In the genomic region with DNA sequence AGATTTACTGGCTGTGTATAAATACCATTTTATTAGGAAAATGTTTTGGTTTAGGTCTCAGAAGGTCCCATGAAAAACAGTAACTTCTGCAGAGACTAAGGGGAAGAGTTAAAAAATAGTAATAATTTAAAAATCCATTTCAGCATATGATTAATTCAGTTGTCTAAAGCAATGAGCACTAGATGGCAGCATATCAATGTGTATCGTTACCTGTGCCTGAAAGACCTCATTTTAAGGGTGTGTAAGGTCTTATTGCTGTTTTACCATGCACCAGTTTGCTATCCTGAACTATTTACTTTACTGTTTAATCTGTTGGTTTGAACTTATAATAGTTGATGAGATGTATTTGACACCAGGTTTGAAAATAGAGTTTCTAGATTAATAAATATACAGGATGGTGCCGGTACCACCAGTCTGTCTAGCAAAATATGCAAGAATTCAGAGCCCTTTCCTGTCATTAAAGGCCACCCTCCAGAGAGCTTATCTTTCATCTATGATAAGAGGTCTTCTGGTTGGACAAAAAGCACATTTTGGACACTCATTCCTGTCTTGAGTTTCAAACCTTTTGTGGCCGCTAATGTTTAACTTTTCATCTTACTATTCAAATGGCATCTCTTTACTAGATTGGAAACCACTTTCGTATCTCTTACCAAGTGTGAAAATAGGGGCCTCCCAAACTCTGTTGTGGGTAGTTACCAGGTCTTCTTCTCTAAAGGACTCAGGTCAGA, we compare ENCODE assay signal across 9 cellular contexts. TPM values are rescaled to one million over a fixed set of nuclear protein-coding genes. Genes with fewer than 3 reads are reported as not detected.
DNase-seq lines count a peak whose midpoint lies in the region; ATAC-seq and TF ChIP-seq lines count a peak whose summit lies in the region.
"Had no signal": no experiment of that assay in that cellular context is flagged by ENCODE, and none has a peak within 500 bp of the region (broad histone marks: within the 10 kb centered on the region; RNA-seq: fewer than 3 reads in every experiment).

No MANE protein-coding gene starts in this region.

- no TSS peak for BruUV-seq in HCT116 (replicated peaks; lab: Mats Ljungman, UMichigan)

- H4K20me1 ChIP-seq in HCT116 (ENCODE audit: insufficient read depth) (no peaks in the 10 kb centered on the region), osteoblast (ENCODE audit: insufficient read depth, low read length) (no peaks in the 10 kb centered on the region)

- TF ChIP-seq CTCF in HCT116 (IDR thresholded peaks at IDR 0.05 in 2 of 3, conservative IDR thresholded peaks at IDR 0.05 in 1 of 3; ENCODE audit: borderline replicate concordance in 1 of 3, insufficient read depth in 1 of 3, low read depth in 2 of 3, low read length in 2 of 3) = peak; percentile 35 to 69 (median 46); a peak in 4 of 6 replicates
- peak; percentile 67 for TF ChIP-seq CTCF in LNCaP clone FGC (IDR thresholded peaks at IDR 0.05; ENCODE audit: control insufficient read depth, extremely low read depth, insufficient read depth)
- peak; percentile 55 for TF ChIP-seq CTCF in osteoblast (IDR thresholded peaks at IDR 0.05; ENCODE audit: extremely low read depth, low read depth, low read length)

- no peaks in the 10 kb centered on the region for H3K79me2 ChIP-seq in HCT116 (ENCODE audit: insufficient read depth, low read length)
- no peaks in the 10 kb centered on the region for H3K79me2 ChIP-seq in osteoblast (ENCODE audit: insufficient read depth, low read length)

- H3K9me3 ChIP-seq in HCT116 (ENCODE audit: control insufficient read depth in 1 of 2, insufficient read depth in 1 of 2, low read depth in 1 of 2, low read length in 2 of 2) (no peaks in the 10 kb centered on the region), osteoblast (ENCODE audit: low read depth, low read length) (no peaks in the 10 kb centered on the region)

- no peaks in the 10 kb centered on the region for H3K27me3 ChIP-seq in HCT116 (ENCODE audit: insufficient read depth, low read length)
- H3K27me3 ChIP-seq in osteoblast (ENCODE audit: insufficient read depth, low read length) = no peaks in the 10 kb centered on the region

- CTCF ChIA-PET in HCT116 (lab: Charles Lee) = interaction anchor here (0.6 to 2.0 kb wide), 2 partner anchors 720 to 810 kb away, joined by 3 to 11 read pairs; no protein-coding TSS in a partner anchor

- H3K4me2 ChIP-seq in HCT116 (ENCODE audit: low read length) (no peak overlapping the region), osteoblast (ENCODE audit: insufficient read depth, low read length) (no peak overlapping the region)

- POLR2A ChIA-PET in HCT116 (lab: Charles Lee) = no interaction called here

- no peak for TF ChIP-seq POLR2A in HCT116 (IDR thresholded peaks at IDR 0.05; ENCODE audit: borderline replicate concordance, extremely low read depth, insufficient read depth, insufficient read length)
- TF ChIP-seq POLR2A in erythroblast (IDR thresholded peaks at IDR 0.05; ENCODE audit: low read length) = no peak

- no peaks in the 10 kb centered on the region for H3K36me3 ChIP-seq in HCT116 (ENCODE audit: control insufficient read depth in 1 of 2, insufficient read depth in 2 of 2, low read length in 2 of 2)
- H3K36me3 ChIP-seq in osteoblast (ENCODE audit: insufficient read depth, low read length) = no peaks in the 10 kb centered on the region

- no peak overlapping the region for H3K9ac ChIP-seq in HCT116 (ENCODE audit: low read length)

- H3K9me2 ChIP-seq in HCT116 (ENCODE audit: insufficient read depth) = no peaks in the 10 kb centered on the region

- DNase-seq in ACHN (peak; percentile 48), GM03348 (ENCODE audit: low spot score) (peak; percentile 40), HCT116 (ENCODE audit: low read depth, low spot score) (no peak), LNCaP clone FGC (ENCODE audit: low read depth) (no peak), SK-N-DZ (ENCODE audit: low spot score) (peak; percentile 30), erythroblast (lab: John Stamatoyannopoulos, UW) (peak; percentile 65 to 73), osteoblast (ENCODE audit: insufficient read length, low spot score, missing footprints) (no peak)
- DNase-seq in activated effector memory CD4-positive, alpha-beta T cell treated with anti-CD3 and anti-CD28 coated beads, Interleukin-2, amount 50 U/mL, for 16 hours = no peak
- DNase-seq: left cardiac atrium had no signal

- H3K4me1 ChIP-seq in HCT116 (ENCODE audit: control insufficient read depth in 1 of 2, insufficient read depth in 2 of 2, low read length in 2 of 2) (no peaks in the 10 kb centered on the region), osteoblast (ENCODE audit: insufficient read depth, low read length) (peaks cover 3% of the 10 kb centered on the region)

- H3K4me3 ChIP-seq in HCT116 (replicated peaks in 1 of 2; ENCODE audit: low read depth in 1 of 2, low read length in 2 of 2) = no peak overlapping the region
- H3K4me3 ChIP-seq in LNCaP clone FGC (ENCODE audit: low read depth, low read length) = no peak overlapping the region
- no peak overlapping the region for H3K4me3 ChIP-seq in osteoblast (ENCODE audit: insufficient read depth, low read length)

- ATAC-seq in HCT116 = peak; percentile 75

- H3K27ac ChIP-seq in HCT116 (ENCODE audit: low read depth, low read length) = no peak overlapping the region
- H3K27ac ChIP-seq in osteoblast (ENCODE audit: low read depth, low read length) = no peak overlapping the region

- peak; percentile 70 for TF ChIP-seq RAD21 in HCT116 (IDR thresholded peaks at IDR 0.05; ENCODE audit: low read depth)

- intact Hi-C loops in HCT116 (cut with micrococcal nuclease) = loop anchor here (1.0 kb wide), 2 partner anchors 720 to 811 kb away; no protein-coding TSS in a partner anchor

- RAD21 ChIA-PET in HCT116 (lab: Charles Lee; ENCODE audit: low non-redundant PET in 1 of 2, low total read pairs in 2 of 2, uncharacterized antibody in 2 of 2, unreplicated experiment in 2 of 2) = no interaction called here

- H2AFZ ChIP-seq in HCT116 (ENCODE audit: low read depth, low read length, poor library complexity, severe bottlenecking) = no peak overlapping the region
- H2AFZ ChIP-seq in osteoblast (ENCODE audit: low read length) = peak overlapping the region; percentile 56

- in situ Hi-C loops in ACHN (cut with HindIII; ENCODE audit: low pct_ligation_motif_present, low pct_unique_long_range_greater_than_20kb, low sequenced_read_pairs) = no loop called here

TF ChIP-seq in HCT116, 20 proteins besides CTCF, POLR2A, EP300 and RAD21:
- TF ChIP-seq, protein P1, sequence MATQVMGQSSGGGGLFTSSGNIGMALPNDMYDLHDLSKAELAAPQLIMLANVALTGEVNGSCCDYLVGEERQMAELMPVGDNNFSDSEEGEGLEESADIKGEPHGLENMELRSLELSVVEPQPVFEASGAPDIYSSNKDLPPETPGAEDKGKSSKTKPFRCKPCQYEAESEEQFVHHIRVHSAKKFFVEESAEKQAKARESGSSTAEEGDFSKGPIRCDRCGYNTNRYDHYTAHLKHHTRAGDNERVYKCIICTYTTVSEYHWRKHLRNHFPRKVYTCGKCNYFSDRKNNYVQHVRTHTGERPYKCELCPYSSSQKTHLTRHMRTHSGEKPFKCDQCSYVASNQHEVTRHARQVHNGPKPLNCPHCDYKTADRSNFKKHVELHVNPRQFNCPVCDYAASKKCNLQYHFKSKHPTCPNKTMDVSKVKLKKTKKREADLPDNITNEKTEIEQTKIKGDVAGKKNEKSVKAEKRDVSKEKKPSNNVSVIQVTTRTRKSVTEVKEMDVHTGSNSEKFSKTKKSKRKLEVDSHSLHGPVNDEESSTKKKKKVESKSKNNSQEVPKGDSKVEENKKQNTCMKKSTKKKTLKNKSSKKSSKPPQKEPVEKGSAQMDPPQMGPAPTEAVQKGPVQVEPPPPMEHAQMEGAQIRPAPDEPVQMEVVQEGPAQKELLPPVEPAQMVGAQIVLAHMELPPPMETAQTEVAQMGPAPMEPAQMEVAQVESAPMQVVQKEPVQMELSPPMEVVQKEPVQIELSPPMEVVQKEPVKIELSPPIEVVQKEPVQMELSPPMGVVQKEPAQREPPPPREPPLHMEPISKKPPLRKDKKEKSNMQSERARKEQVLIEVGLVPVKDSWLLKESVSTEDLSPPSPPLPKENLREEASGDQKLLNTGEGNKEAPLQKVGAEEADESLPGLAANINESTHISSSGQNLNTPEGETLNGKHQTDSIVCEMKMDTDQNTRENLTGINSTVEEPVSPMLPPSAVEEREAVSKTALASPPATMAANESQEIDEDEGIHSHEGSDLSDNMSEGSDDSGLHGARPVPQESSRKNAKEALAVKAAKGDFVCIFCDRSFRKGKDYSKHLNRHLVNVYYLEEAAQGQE (IDR thresholded peaks at IDR 0.05; ENCODE audit: low read depth) = no peak
- TF ChIP-seq FOSL1 (IDR thresholded peaks at IDR 0.05; ENCODE audit: low read depth) (no peak), JUND (IDR thresholded peaks at IDR 0.05) (no peak), YY1 (IDR thresholded peaks at IDR 0.05; ENCODE audit: extremely low read depth, insufficient replicate concordance, low read depth, low read length) (no peak), EZH2phosphoT487 (IDR thresholded peaks at IDR 0.05; ENCODE audit: borderline replicate concordance) (no peak), EZH2 (IDR thresholded peaks at IDR 0.05) (no peak), EGR1 (IDR thresholded peaks at IDR 0.05; ENCODE audit: low read depth) (no peak), ELF1 (IDR thresholded peaks at IDR 0.05; ENCODE audit: borderline replicate concordance, low read depth) (no peak), CEBPB (IDR thresholded peaks at IDR 0.05; ENCODE audit: low read depth) (no peak), CBX3 (IDR thresholded peaks at IDR 0.05; ENCODE audit: low read depth) (no peak), POLR2AphosphoS5 (IDR thresholded peaks at IDR 0.05; ENCODE audit: low read depth, low read length) (no peak), TCF7L2 (IDR thresholded peaks at IDR 0.05; ENCODE audit: borderline replicate concordance, extremely low read depth, insufficient read depth, insufficient read length) (no peak), SRF (IDR thresholded peaks at IDR 0.05; ENCODE audit: low read depth) (no peak), SP1 (IDR thresholded peaks at IDR 0.05; ENCODE audit: low read depth) (no peak), SIN3A (IDR thresholded peaks at IDR 0.05; ENCODE audit: low read depth) (no peak)
- TF ChIP-seq, protein P2, sequence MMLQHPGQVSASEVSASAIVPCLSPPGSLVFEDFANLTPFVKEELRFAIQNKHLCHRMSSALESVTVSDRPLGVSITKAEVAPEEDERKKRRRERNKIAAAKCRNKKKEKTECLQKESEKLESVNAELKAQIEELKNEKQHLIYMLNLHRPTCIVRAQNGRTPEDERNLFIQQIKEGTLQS (IDR thresholded peaks at IDR 0.05) = no peak
- TF ChIP-seq, protein P3, sequence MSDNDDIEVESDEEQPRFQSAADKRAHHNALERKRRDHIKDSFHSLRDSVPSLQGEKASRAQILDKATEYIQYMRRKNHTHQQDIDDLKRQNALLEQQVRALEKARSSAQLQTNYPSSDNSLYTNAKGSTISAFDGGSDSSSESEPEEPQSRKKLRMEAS (IDR thresholded peaks at IDR 0.05) = no peak

RNA-seq across cellular contexts. Expression of a gene that starts 8.9 kb away (rescaled TPM):
- total RNA-seq in HCT116 (2021; ENCODE audit: unreplicated experiment) (29.6 TPM), osteoblast (44.5 and 50.3 TPM in 2 replicates)
- polyA plus RNA-seq in HCT116 (2012) = 12.6 and 14.4 TPM in 2 replicates
- 7.4 and 12.5 TPM in 2 replicates for polyA plus RNA-seq in SK-N-DZ (2014; cell fraction: cytosol; rRNA removed)
- 32.3 and 36.8 TPM in 2 replicates for polyA plus RNA-seq in SK-N-DZ (2014; cell fraction: nucleus; rRNA removed)

Comparison
In these comparisons a context has a peak if more than half of its experiments do, and no peak if none do; other contexts are left out.
1. DNase-seq: peak in ACHN (single experiment), GM03348 (single experiment), SK-N-DZ (single experiment) and erythroblast (2 of 2); none in HCT116 (single experiment), LNCaP clone FGC (single experiment), osteoblast (single experiment) and activated effector memory CD4-positive, alpha-beta T cell treated with anti-CD3 and anti-CD28 coated beads, Interleukin-2, amount 50 U/mL, for 16 hours (single experiment).
2. Peak in every context shown above with its lines, with median percentiles within 50 percentile points of each other: CTCF ChIP-seq.